In genomic region chr1:100065183-100065968, GRCh38 we compare ENCODE assay signal across 1 cellular context.
A peak's percentile ranks its signal among the peaks of the same experiment; 100 is the strongest.
TF ChIP-seq lines count a peak whose summit lies in the region.

No MANE protein-coding gene starts in this region.

TF ChIP-seq in K562, 482 proteins besides CTCF, POLR2A, EP300 and RAD21 (continued from another document and continues in another):
- TF ChIP-seq PML (IDR thresholded peaks at IDR 0.05; ENCODE audit: low read length), result no peak
- TF ChIP-seq ZFX (CRISPR knock-in tag; IDR thresholded peaks at IDR 0.05), result no peak
- no peak for TF ChIP-seq ZNF41 (CRISPR knock-in tag; conservative IDR thresholded peaks at IDR 0.05)
- TF ChIP-seq CBX3 (IDR thresholded peaks at IDR 0.05; ENCODE audit: borderline replicate concordance in 1 of 2, low read length in 2 of 2), result no peak
- no peak for TF ChIP-seq MYNN (IDR thresholded peaks at IDR 0.05)
- TF ChIP-seq MYNN (CRISPR knock-in tag; IDR thresholded peaks at IDR 0.05), result no peak
- TF ChIP-seq FOXM1 (IDR thresholded peaks at IDR 0.05; ENCODE audit: low read depth), result peak; percentile 38; the same call in 1 of the 2 replicates
- no peak for TF ChIP-seq FOXM1 (CRISPR knock-in tag; IDR thresholded peaks at IDR 0.05; ENCODE audit: low read depth)
- no peak for TF ChIP-seq FIP1L1 (IDR thresholded peaks at IDR 0.05; ENCODE audit: low read depth, low read length, poor library complexity, severe bottlenecking)
- no peak for TF ChIP-seq ZNF766 (CRISPR knock-in tag; conservative IDR thresholded peaks at IDR 0.05)
- TF ChIP-seq ILK (tag; IDR thresholded peaks at IDR 0.05; ENCODE audit: borderline replicate concordance, low read depth), result no peak
- TF ChIP-seq PHF20 (IDR thresholded peaks at IDR 0.05; ENCODE audit: partially characterized antibody), result peak; percentile 22
- TF ChIP-seq KLF16 (IDR thresholded peaks at IDR 0.05), result no peak
- peak; percentile 63 for TF ChIP-seq SMARCE1 (IDR thresholded peaks at IDR 0.05)
- no peak for TF ChIP-seq TEAD2 (tag; IDR thresholded peaks at IDR 0.05)
- 0 out of 2 replicates have a peak, but pooled peaks have one; percentile 47 for TF ChIP-seq ARID1B (IDR thresholded peaks at IDR 0.05)
- no peak for TF ChIP-seq ZNF146 (CRISPR knock-in tag; IDR thresholded peaks at IDR 0.05; ENCODE audit: unreplicated experiment)
- TF ChIP-seq POLR2B (IDR thresholded peaks at IDR 0.05; ENCODE audit: low read depth, partially characterized antibody), result peak; percentile 40
- no peak for TF ChIP-seq POLR2AphosphoS2 (IDR thresholded peaks at IDR 0.05; ENCODE audit: low read length)
- peak; percentile 70 for TF ChIP-seq ZBTB2 (IDR thresholded peaks at IDR 0.05)
- no peak for TF ChIP-seq GABPB1 (CRISPR knock-in tag; IDR thresholded peaks at IDR 0.05)
- no peak for TF ChIP-seq ZNF143 (CRISPR knock-in tag; IDR thresholded peaks at IDR 0.05)
- TF ChIP-seq ZNF280B (CRISPR knock-in tag; IDR thresholded peaks at IDR 0.05), result no peak
- peak; percentile 66; the same call in 1 of the 2 replicates for TF ChIP-seq CC2D1A (IDR thresholded peaks at IDR 0.05)
- 0 out of 4 replicates have a peak, but pooled peaks of 1 of the 2 experiments have one; percentile 33 for TF ChIP-seq ZNF318 (IDR thresholded peaks at IDR 0.05; ENCODE audit: borderline replicate concordance in 1 of 2, low read depth in 1 of 2)
- TF ChIP-seq KAT8 (IDR thresholded peaks at IDR 0.05; ENCODE audit: low read depth), result no peak
- TF ChIP-seq CAMTA2 (CRISPR knock-in tag; conservative IDR thresholded peaks at IDR 0.05), result no peak
- peak; percentile 69; the same call in 1 of the 2 replicates for TF ChIP-seq TOE1 (IDR thresholded peaks at IDR 0.05; ENCODE audit: borderline replicate concordance)
- no peak for TF ChIP-seq TOE1 (CRISPR knock-in tag; IDR thresholded peaks at IDR 0.05; ENCODE audit: borderline replicate concordance, low read depth)
- peak; percentile 56; the same call in 1 of the 2 replicates for TF ChIP-seq SNIP1 (IDR thresholded peaks at IDR 0.05; ENCODE audit: low read depth)
- peak; percentile 22 for TF ChIP-seq PCBP2 (IDR thresholded peaks at IDR 0.05; ENCODE audit: low read depth, low read length, poor library complexity, severe bottlenecking)
- no peak for TF ChIP-seq ZFP1 (CRISPR knock-in tag; IDR thresholded peaks at IDR 0.05)
- no peak for TF ChIP-seq CBFB (CRISPR knock-in tag; IDR thresholded peaks at IDR 0.05)
- TF ChIP-seq ZNF316 (IDR thresholded peaks at IDR 0.05), result peak; percentile 2; the same call in 1 of the 2 replicates
- no peak for TF ChIP-seq HNRNPL (IDR thresholded peaks at IDR 0.05; ENCODE audit: low read depth, low read length)
- no peak for TF ChIP-seq RNF219 (CRISPR knock-in tag; IDR thresholded peaks at IDR 0.05)
- TF ChIP-seq EGR1 (conservative IDR thresholded peaks at IDR 0.05), result no peak
- TF ChIP-seq PKNOX1 (IDR thresholded peaks at IDR 0.05), result no peak
- TF ChIP-seq HDAC1 (IDR thresholded peaks at IDR 0.05), result peak in 1 of 2 experiments; percentile 76; a peak in 2 of 4 replicates
- TF ChIP-seq MTA2 (IDR thresholded peaks at IDR 0.05; ENCODE audit: low read depth), result peak; percentile 50
- TF ChIP-seq EWSR1 (IDR thresholded peaks at IDR 0.05; ENCODE audit: borderline replicate concordance, low read depth, partially characterized antibody), result no peak
- no peak for TF ChIP-seq IRF9 (tag; IDR thresholded peaks at IDR 0.05)
- no peak for TF ChIP-seq PATZ1 (CRISPR knock-in tag; IDR thresholded peaks at IDR 0.05; ENCODE audit: borderline replicate concordance)
- TF ChIP-seq PTBP1 (IDR thresholded peaks at IDR 0.05; ENCODE audit: low read depth, low read length), result no peak
- TF ChIP-seq ELF4 (CRISPR knock-in tag; IDR thresholded peaks at IDR 0.05), result peak; percentile 76; the same call in 1 of the 2 replicates
- TF ChIP-seq HBP1 (CRISPR knock-in tag; IDR thresholded peaks at IDR 0.05), result peak; percentile 87
- TF ChIP-seq ZNF589 (CRISPR knock-in tag; IDR thresholded peaks at IDR 0.05; ENCODE audit: low read depth), result no peak
- TF ChIP-seq EZH2 (IDR thresholded peaks at IDR 0.05; ENCODE audit: borderline replicate concordance, low read depth, low read length), result no peak
- TF ChIP-seq RFX1 (IDR thresholded peaks at IDR 0.05), result no peak
- no peak for TF ChIP-seq ZNF583 (CRISPR knock-in tag; IDR thresholded peaks at IDR 0.05)
